9 cellular contexts compared by ENCODE assay signal in the genomic region with DNA sequence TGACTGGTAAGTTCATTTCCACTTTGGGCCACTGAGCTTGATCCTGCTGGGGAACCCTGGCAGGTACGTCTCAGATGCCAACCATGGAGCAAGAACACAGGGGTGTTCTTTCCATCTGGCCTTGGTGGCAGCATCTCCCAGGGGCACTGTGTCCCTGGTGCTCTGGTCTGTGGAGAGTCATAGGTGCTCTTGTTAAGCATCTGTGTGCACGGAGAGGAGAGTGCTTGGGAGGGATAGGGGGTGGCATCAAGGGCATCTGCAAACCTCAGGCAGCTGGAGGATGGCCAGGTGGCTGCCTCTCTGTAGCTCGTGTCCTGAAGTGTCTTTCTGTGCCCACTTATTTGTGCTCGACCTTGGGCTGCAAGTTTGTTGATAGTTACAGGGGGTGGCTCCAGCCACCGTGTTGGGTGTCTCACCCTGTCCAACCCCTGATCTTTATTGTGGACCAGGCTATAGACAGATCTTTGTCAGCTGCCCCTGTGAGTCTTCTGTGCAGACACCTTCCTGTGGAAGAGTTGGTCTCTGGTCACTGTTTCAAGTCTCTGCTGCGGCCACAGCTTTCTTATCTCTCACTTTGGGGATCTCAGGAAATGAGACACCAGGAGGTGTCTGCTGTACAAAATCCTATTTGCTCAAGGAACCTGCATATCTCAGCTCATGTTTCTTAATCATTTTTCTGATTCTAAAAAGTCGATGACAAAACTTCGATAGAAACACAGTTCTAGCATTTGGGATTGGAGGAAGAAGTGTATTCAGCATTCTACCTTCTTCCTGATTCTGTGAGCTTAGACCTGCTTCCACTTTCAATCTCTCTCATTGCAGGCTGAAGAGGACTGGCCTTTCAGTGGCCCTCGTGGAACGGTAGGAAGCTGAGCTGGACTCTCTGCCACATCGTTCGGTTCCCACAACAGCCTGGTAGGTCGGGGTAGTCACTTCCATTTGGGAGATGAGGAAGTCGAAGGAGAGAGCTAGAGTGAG. TPM values are rescaled to one million over a fixed set of nuclear protein-coding genes. Genes with fewer than 3 reads are reported as not detected.
A peak's percentile ranks its signal among the peaks of the same experiment; 100 is the strongest.
DNase-seq lines count a peak whose midpoint lies in the region; ATAC-seq and TF ChIP-seq lines count a peak whose summit lies in the region.
"Had no signal": no experiment of that assay in that cellular context is flagged by ENCODE, and none has a peak within 500 bp of the region (broad histone marks: within the 10 kb centered on the region; RNA-seq: fewer than 3 reads in every experiment).

No MANE protein-coding gene starts in this region.

- DNase-seq in activated CD4-positive, alpha-beta T cell treated with anti-CD3 and anti-CD28 coated beads for 36 hours = no peak
- no peak for DNase-seq in activated CD4-positive, alpha-beta T cell treated with anti-CD3 and anti-CD28 coated beads, Interleukin-2, amount 50 U/mL, for 4 hours
- DNase-seq in activated CD8-positive, alpha-beta memory T cell treated with anti-CD3 and anti-CD28 coated beads, Interleukin-2, amount 50 U/mL, for 48 hours = peak; percentile 47
- DNase-seq in spleen = no peak
- no peak for DNase-seq in mammary epithelial cell
- DNase-seq in HAP-1 (ENCODE audit: low spot score in 2 of 2) = no peak
- DNase-seq: NCI-H526 treated with DMSO at 0.1 percent for 48 hours had no signal

- peaks cover 5 to 73% (median 48%) of the 10 kb centered on the region in 6 donors for H3K4me1 ChIP-seq in spleen
- H3K4me1 ChIP-seq in mammary epithelial cell (ENCODE audit: insufficient read depth, low read length) = peaks cover 7% of the 10 kb centered on the region
- H3K4me1 ChIP-seq in HAP-1 = no peaks in the 10 kb centered on the region

- no peak overlapping the region for H2AFZ ChIP-seq in mammary epithelial cell (ENCODE audit: low read depth, low read length)

- no peaks in the 10 kb centered on the region for H3K9me3 ChIP-seq in spleen
- H3K9me3 ChIP-seq in mammary epithelial cell (replicated peaks; ENCODE audit: insufficient read depth, low read length) = no peaks in the 10 kb centered on the region
- no peaks in the 10 kb centered on the region for H3K9me3 ChIP-seq in HAP-1

- POLR2A ChIA-PET in activated CD4-positive, alpha-beta T cell treated with anti-CD3 and anti-CD28 coated beads for 36 hours (lab: Charles Lee) = interaction anchor here (0.5 to 1.0 kb wide), 2 partner anchors 17 to 25 kb away, joined by 3 read pairs; no protein-coding TSS in a partner anchor

- no peak overlapping the region for H3K4me2 ChIP-seq in mammary epithelial cell (ENCODE audit: insufficient read depth, low read depth, low read length)

- TF ChIP-seq CTCF in spleen (IDR thresholded peaks at IDR 0.05 in 8 of 11, conservative IDR thresholded peaks at IDR 0.05 in 3 of 11) (no peak), mammary epithelial cell (conservative IDR thresholded peaks at IDR 0.05 in 1 of 2, IDR thresholded peaks at IDR 0.05 in 1 of 2; ENCODE audit: extremely low read depth in 1 of 2, insufficient read depth in 1 of 2, low read depth in 1 of 2, low read length in 2 of 2) (no peak)

- H3K4me3 ChIP-seq in spleen = peak overlapping the region in 5 of 8 donors; percentile 4 to 55 (median 19)
- H3K4me3 ChIP-seq in mammary epithelial cell (replicated peaks in 1 of 3; ENCODE audit: insufficient read depth in 1 of 3, low read depth in 2 of 3, low read length in 3 of 3) = no peak overlapping the region
- no peak overlapping the region for H3K4me3 ChIP-seq in HAP-1

- in situ Hi-C loops in mammary epithelial cell (cut with MboI; ENCODE audit: low sequenced_read_pairs in 2 of 2) (no loop called here), HAP-1 (cut with MboI; ENCODE audit: low sequenced_read_pairs) (no loop called here)

- no peaks in the 10 kb centered on the region for H4K20me1 ChIP-seq in mammary epithelial cell (ENCODE audit: insufficient read depth, low read length)

- H3K79me2 ChIP-seq in mammary epithelial cell (ENCODE audit: insufficient read depth, low read length) = no peaks in the 10 kb centered on the region

- no TSS peak for BruUV-seq in mammary epithelial cell (replicated peaks; lab: Mats Ljungman, UMichigan)

- H3K4me3 Mint-ChIP-seq in activated CD4-positive, alpha-beta T cell treated with anti-CD3 and anti-CD28 coated beads for 36 hours = no peak overlapping the region

- H3K9ac ChIP-seq in mammary epithelial cell (ENCODE audit: insufficient read depth, low read length) = no peak overlapping the region

- H3K36me3 ChIP-seq in spleen (no peaks in the 10 kb centered on the region), mammary epithelial cell (ENCODE audit: insufficient read depth, low read length) (no peaks in the 10 kb centered on the region), HAP-1 (replicated peaks) (no peaks in the 10 kb centered on the region)

- dilution Hi-C loops in mammary epithelial cell (cut with HindIII; ENCODE audit: low sequenced_read_pairs) = no loop called here

- TF ChIP-seq POLR2A in spleen (IDR thresholded peaks at IDR 0.05) = no peak

- CTCF ChIA-PET in activated CD4-positive, alpha-beta T cell treated with anti-CD3 and anti-CD28 coated beads for 36 hours (lab: Charles Lee) = interaction anchor here (0.9 to 1.5 kb wide), 5 partner anchors 9 to 322 kb away, joined by 3 to 6 read pairs (median 4); no protein-coding TSS in a partner anchor
- CTCF ChIA-PET in mammary epithelial cell (lab: Charles Lee; ENCODE audit: low non-redundant PET) = no interaction called here

- intact Hi-C loops in activated CD4-positive, alpha-beta T cell treated with anti-CD3 and anti-CD28 coated beads for 36 hours (cut with DNase I, micrococcal nuclease) = no loop called here
- intact Hi-C loops in spleen (cut with DNase I; ENCODE audit: low total_unique reads) (no loop called here), mammary epithelial cell (cut with micrococcal nuclease) (no loop called here)

- H3K27ac ChIP-seq in spleen (peak overlapping the region in 7 of 8 donors; percentile 33 to 87 (median 78)), mammary epithelial cell (ENCODE audit: insufficient read depth, low read depth, low read length) (no peak overlapping the region)

- 47 to 62% (median 55%) methylated on average over 12 to 14 of the region's 14 CpGs for WGBS in spleen, 5 donors
- whole genome bisulfite sequencing in mammary epithelial cell (ENCODE audit: low coverage, missing lambda C conversion rate) = 62% methylated on average over 13 of the region's 14 CpGs

- H3K27me3 Mint-ChIP-seq in activated CD4-positive, alpha-beta T cell treated with anti-CD3 and anti-CD28 coated beads for 36 hours = peaks cover 3% of the 10 kb centered on the region

- H3K27ac Mint-ChIP-seq in activated CD4-positive, alpha-beta T cell treated with anti-CD3 and anti-CD28 coated beads for 36 hours = peak overlapping the region; percentile 18

- H3K9me3 Mint-ChIP-seq in activated CD4-positive, alpha-beta T cell treated with anti-CD3 and anti-CD28 coated beads for 36 hours (ENCODE audit: low read depth) = no peaks in the 10 kb centered on the region

- H3K27me3 ChIP-seq in spleen (replicated peaks in 1 of 7) (no peaks in the 10 kb centered on the region), mammary epithelial cell (ENCODE audit: insufficient read depth, low read length) (no peaks in the 10 kb centered on the region), HAP-1 (ENCODE audit: low read depth) (no peaks in the 10 kb centered on the region)

- peaks cover 13% of the 10 kb centered on the region for H3K4me1 Mint-ChIP-seq in activated CD4-positive, alpha-beta T cell treated with anti-CD3 and anti-CD28 coated beads for 36 hours

- H3K36me3 Mint-ChIP-seq in activated CD4-positive, alpha-beta T cell treated with anti-CD3 and anti-CD28 coated beads for 36 hours (ENCODE audit: low read depth) = no peaks in the 10 kb centered on the region

- ATAC-seq in activated CD4-positive, alpha-beta T cell treated with anti-CD3 and anti-CD28 coated beads for 36 hours = peak; percentile 26
- peak; percentile 37 for ATAC-seq in HG02852 (IDR thresholded peaks at IDR 0.05; ENCODE audit: unreplicated experiment)
- no peak for ATAC-seq in HG02588 (IDR thresholded peaks at IDR 0.05; ENCODE audit: unreplicated experiment)

RNA-seq across cellular contexts. Expression of gene GIMAP8, which starts 17.2 kb away (rescaled TPM):
- total RNA-seq in activated CD4-positive, alpha-beta T cell treated with anti-CD3 and anti-CD28 coated beads for 36 hours = 1 to 10 TPM; 7.7 to 9.6 TPM
- total RNA-seq in spleen = 10 to 100 TPM; 47.6 to 96.0 (median 65.3) TPM
- 10 to 100 TPM; 10.9 to 27.3 (median 14.7) TPM for polyA plus RNA-seq in spleen
- total RNA-seq in mammary epithelial cell = 1 to 10 TPM in 1 of 2 donors, not detected in 1; 3.6 TPM
- polyA plus RNA-seq in mammary epithelial cell = 1.2 TPM
- not detected for polyA minus RNA-seq in mammary epithelial cell

RNA-seq across cellular contexts. Expression of gene ZNF775, which starts 54.1 kb away (rescaled TPM):
- total RNA-seq in activated CD4-positive, alpha-beta T cell treated with anti-CD3 and anti-CD28 coated beads for 36 hours = 1 to 10 TPM; 3.9 to 5.1 TPM
- total RNA-seq in spleen (1 to 10 TPM; 2.2 to 5.7 (median 4.5) TPM), mammary epithelial cell (1 to 10 TPM; 2.0 to 2.3 TPM)
- polyA plus RNA-seq in spleen (1 to 10 TPM; 2.0 to 2.9 (median 2.6) TPM), mammary epithelial cell (1.1 TPM)
- polyA minus RNA-seq in mammary epithelial cell = 2.6 TPM

Comparison
In these comparisons a context has a peak if more than half of its experiments do, and no peak if none do; other contexts are left out.
1. H3K4me3 ChIP-seq: peak in spleen (5 of 8); none in mammary epithelial cell (0 of 3) and HAP-1 (single experiment).
2. RNA of gene GIMAP8, which starts 17.2 kb away (total RNA-seq): 47.6 to 96.0 TPM in spleen; 7.7 to 9.6 TPM in activated CD4-positive, alpha-beta T cell treated with anti-CD3 and anti-CD28 coated beads for 36 hours and 3.6 TPM in mammary epithelial cell; every median in the first group is over 4 times any median in the second.